ENCODE assay signal across 1 cellular context in genomic region chr7:108130261-108130660, GRCh38.
TF ChIP-seq lines count a peak whose summit lies in the region.

TSS of gene LAMB4 (minus strand) at chr7:108130361. CDS start at chr7:108123164, 7,197 bp downstream.

TF ChIP-seq in K562, 482 proteins besides CTCF, POLR2A, EP300 and RAD21:
- TF ChIP-seq, protein P1, sequence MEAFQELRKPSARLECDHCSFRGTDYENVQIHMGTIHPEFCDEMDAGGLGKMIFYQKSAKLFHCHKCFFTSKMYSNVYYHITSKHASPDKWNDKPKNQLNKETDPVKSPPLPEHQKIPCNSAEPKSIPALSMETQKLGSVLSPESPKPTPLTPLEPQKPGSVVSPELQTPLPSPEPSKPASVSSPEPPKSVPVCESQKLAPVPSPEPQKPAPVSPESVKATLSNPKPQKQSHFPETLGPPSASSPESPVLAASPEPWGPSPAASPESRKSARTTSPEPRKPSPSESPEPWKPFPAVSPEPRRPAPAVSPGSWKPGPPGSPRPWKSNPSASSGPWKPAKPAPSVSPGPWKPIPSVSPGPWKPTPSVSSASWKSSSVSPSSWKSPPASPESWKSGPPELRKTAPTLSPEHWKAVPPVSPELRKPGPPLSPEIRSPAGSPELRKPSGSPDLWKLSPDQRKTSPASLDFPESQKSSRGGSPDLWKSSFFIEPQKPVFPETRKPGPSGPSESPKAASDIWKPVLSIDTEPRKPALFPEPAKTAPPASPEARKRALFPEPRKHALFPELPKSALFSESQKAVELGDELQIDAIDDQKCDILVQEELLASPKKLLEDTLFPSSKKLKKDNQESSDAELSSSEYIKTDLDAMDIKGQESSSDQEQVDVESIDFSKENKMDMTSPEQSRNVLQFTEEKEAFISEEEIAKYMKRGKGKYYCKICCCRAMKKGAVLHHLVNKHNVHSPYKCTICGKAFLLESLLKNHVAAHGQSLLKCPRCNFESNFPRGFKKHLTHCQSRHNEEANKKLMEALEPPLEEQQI (IDR thresholded peaks at IDR 0.05) = no peak
- TF ChIP-seq, protein P2, sequence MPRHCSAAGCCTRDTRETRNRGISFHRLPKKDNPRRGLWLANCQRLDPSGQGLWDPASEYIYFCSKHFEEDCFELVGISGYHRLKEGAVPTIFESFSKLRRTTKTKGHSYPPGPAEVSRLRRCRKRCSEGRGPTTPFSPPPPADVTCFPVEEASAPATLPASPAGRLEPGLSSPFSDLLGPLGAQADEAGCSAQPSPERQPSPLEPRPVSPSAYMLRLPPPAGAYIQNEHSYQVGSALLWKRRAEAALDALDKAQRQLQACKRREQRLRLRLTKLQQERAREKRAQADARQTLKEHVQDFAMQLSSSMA (CRISPR knock-in tag; IDR thresholded peaks at IDR 0.05) = no peak
- TF ChIP-seq BRF2 (IDR thresholded peaks at IDR 0.05; ENCODE audit: borderline replicate concordance, insufficient read depth, insufficient read length) (no peak), RBM39 (optimal IDR thresholded peaks at IDR 0.05; ENCODE audit: low read depth, low read length) (no peak), IFI16 (CRISPR knock-in tag; IDR thresholded peaks at IDR 0.05) (no peak), DPF2 (IDR thresholded peaks at IDR 0.05) (no peak), ZNF12 (CRISPR knock-in tag; IDR thresholded peaks at IDR 0.05) (no peak), MGA (IDR thresholded peaks at IDR 0.05) (no peak), SMAD2 (IDR thresholded peaks at IDR 0.05; ENCODE audit: low read depth, low read length) (no peak), SMARCB1 (IDR thresholded peaks at IDR 0.05; ENCODE audit: insufficient read length, low read depth) (no peak), FOXK2 (conservative IDR thresholded peaks at IDR 0.05 in 1 of 2, IDR thresholded peaks at IDR 0.05 in 1 of 2; ENCODE audit: low read depth in 2 of 2) (no peak), NCOR1 (IDR thresholded peaks at IDR 0.05) (no peak), CEBPG (CRISPR knock-in tag; IDR thresholded peaks at IDR 0.05) (no peak), CEBPG (tag; conservative IDR thresholded peaks at IDR 0.05 in 1 of 2, IDR thresholded peaks at IDR 0.05 in 1 of 2) (no peak)
- TF ChIP-seq, protein P3, sequence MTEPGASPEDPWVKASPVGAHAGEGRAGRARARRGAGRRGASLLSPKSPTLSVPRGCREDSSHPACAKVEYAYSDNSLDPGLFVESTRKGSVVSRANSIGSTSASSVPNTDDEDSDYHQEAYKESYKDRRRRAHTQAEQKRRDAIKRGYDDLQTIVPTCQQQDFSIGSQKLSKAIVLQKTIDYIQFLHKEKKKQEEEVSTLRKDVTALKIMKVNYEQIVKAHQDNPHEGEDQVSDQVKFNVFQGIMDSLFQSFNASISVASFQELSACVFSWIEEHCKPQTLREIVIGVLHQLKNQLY (CRISPR knock-in tag; conservative IDR thresholded peaks at IDR 0.05) = no peak
